Comparison of ENCODE assay signal across 19 cellular contexts in the genomic region with DNA sequence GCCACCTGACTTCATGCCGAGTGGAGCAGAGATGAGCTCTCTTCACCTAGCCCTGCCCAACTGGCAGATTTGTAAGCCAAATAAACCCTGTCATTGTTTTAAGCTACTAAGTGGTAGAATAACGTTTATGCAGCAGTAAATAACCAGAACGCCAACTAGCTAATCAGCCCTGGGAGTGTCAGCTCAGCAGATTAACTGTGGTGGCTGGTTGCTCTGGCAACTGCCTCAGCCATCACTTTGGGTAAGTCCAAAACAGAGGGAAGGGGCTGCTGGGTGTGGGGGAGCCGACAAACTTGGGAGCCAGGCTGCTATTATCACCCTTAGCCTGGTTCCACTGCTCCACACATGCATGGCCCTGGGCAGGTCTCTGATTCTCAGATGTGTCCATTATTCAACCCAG. TPM values are rescaled to one million over a fixed set of nuclear protein-coding genes. Genes with fewer than 3 reads are reported as not detected.
DNase-seq lines count a peak whose midpoint lies in the region; ATAC-seq, FAIRE-seq and TF ChIP-seq lines count a peak whose summit lies in the region.
"Had no signal": no experiment of that assay in that cellular context is flagged by ENCODE, and none has a peak within 500 bp of the region (broad histone marks: within the 10 kb centered on the region; RNA-seq: fewer than 3 reads in every experiment).

No MANE protein-coding gene starts in this region.

- in situ Hi-C loops in K562 (cut with MboI) (no loop called here), HAP-1 (cut with MboI; ENCODE audit: low sequenced_read_pairs) (no loop called here)

- H3K27ac ChIP-seq in K562 (ENCODE audit: extremely low read depth, low read depth, low read length) = no peak overlapping the region
- H3K27ac ChIP-seq: 22Rv1, BLaER1, GM23248, SJCRH30 had no signal

- no peak for TF ChIP-seq CTCF in K562 (IDR thresholded peaks at IDR 0.05 in 2 of 3, conservative IDR thresholded peaks at IDR 0.05 in 1 of 3; ENCODE audit: insufficient read depth in 2 of 3, low read depth in 1 of 3, low read length in 3 of 3)

- no peak overlapping the region for H3K4me2 ChIP-seq in K562 (ENCODE audit: insufficient read depth, low read length)
- H3K4me2 ChIP-seq: BLaER1 had no signal

- no peaks in the 10 kb centered on the region for H3K79me2 ChIP-seq in K562 (ENCODE audit: control insufficient read depth, insufficient read depth, low read length)

- H3K9me3 ChIP-seq in K562 (replicated peaks; ENCODE audit: control insufficient read depth, insufficient read depth, low read depth, low read length) (no peaks in the 10 kb centered on the region), HAP-1 (no peaks in the 10 kb centered on the region)
- H3K9me3 ChIP-seq: BLaER1, SJCRH30 had no signal

- no peak; the same call in 2 of the 3 replicates for ATAC-seq in K562

- POLR2A ChIA-PET in K562 (lab: Yijun Ruan, JAX) = interaction anchor here (1.0 to 1.2 kb wide), 2 partner anchors 21 to 291 kb away, joined by 3 to 4 read pairs; no protein-coding TSS in a partner anchor

- no peak for FAIRE-seq in K562 (lab: Jason Lieb, UNC)
- FAIRE-seq: GM18507 had no signal

- BruUV-seq in K562 (replicated peaks; lab: Mats Ljungman, UMichigan) = no TSS peak

- DNase-seq in NCI-H1417 (lab: John Stamatoyannopoulos, UW) (peak in 2 of 3 experiments; percentile 34 to 51), NCI-H1417 treated with DMSO at 0.1 percent for 48 hours (lab: John Stamatoyannopoulos, UW) (no peak), NCI-H526 treated with DMSO at 0.1 percent for 48 hours (lab: John Stamatoyannopoulos, UW) (peak; percentile 27), K562 (ENCODE audit: extremely low read depth in 1 of 4, low spot score in 3 of 4) (no peak), erythroblast (lab: John Stamatoyannopoulos, UW) (no peak), HAP-1 (ENCODE audit: low spot score in 2 of 2) (no peak)
- peak; percentile 3 for DNase-seq in stimulated activated CD8-positive, alpha-beta memory T cell treated with anti-CD3 and anti-CD28 coated beads, Interleukin-4, amount 100 ng/mL, for 48 hours
- DNase-seq in effector CD8-positive, alpha-beta T cell (lab: John Stamatoyannopoulos, UW) = no peak
- DNase-seq: DMS53, GM23248, HFFc6, KG1, NCI-H1092 treated with DMSO at 0.1 percent for 48 hours, NCI-H187, NCI-H774, SJCRH30 had no signal

- CTCF ChIA-PET in K562 (lab: Yijun Ruan, JAX; ENCODE audit: low intra/inter-chr PET ratio) = no interaction called here

- no peaks in the 10 kb centered on the region for H3K9me1 ChIP-seq in K562 (ENCODE audit: control insufficient read depth, insufficient read depth, low read length)

- 8% methylated on average over 4 of the region's 4 CpGs for WGBS in K562 (ENCODE audit: insufficient coverage, low coverage, missing lambda C conversion rate)

- TF ChIP-seq POLR2A in K562 (conservative IDR thresholded peaks at IDR 0.05) (no peak), erythroblast (IDR thresholded peaks at IDR 0.05; ENCODE audit: low read length) (no peak)

- TF ChIP-seq RAD21 in K562 (CRISPR knock-in tag; conservative IDR thresholded peaks at IDR 0.05 in 1 of 2, IDR thresholded peaks at IDR 0.05 in 1 of 2) = no peak

- H3K9ac ChIP-seq in K562 (ENCODE audit: insufficient read depth in 1 of 2, low read depth in 2 of 2, low read length in 2 of 2) = no peak overlapping the region; a peak in 1 of 4 replicates
- H3K9ac ChIP-seq: BLaER1, GM23248 had no signal

- no peaks in the 10 kb centered on the region for H3K36me3 ChIP-seq in K562 (ENCODE audit: control insufficient read depth, insufficient read depth, low read length)
- no peaks in the 10 kb centered on the region for H3K36me3 ChIP-seq in HAP-1 (replicated peaks)
- H3K36me3 ChIP-seq: BLaER1, SJCRH30 had no signal

- intact Hi-C loops in K562 (cut with micrococcal nuclease) = no loop called here

- H2AFZ ChIP-seq in K562 (ENCODE audit: low read depth, low read length) = peak overlapping the region; percentile 31; the same call in 1 of the 2 replicates
- H2AFZ ChIP-seq: GM23248 had no signal

- H3K4me1 ChIP-seq in K562 (replicated peaks in 1 of 2; ENCODE audit: control insufficient read depth in 2 of 2, insufficient read depth in 2 of 2, low read length in 2 of 2) (peaks cover 2 to 3% of the 10 kb centered on the region in 2 experiments; a peak in 3 of 5 replicates), HAP-1 (no peaks in the 10 kb centered on the region)
- H3K4me1 ChIP-seq: SJCRH30 had no signal

- H3K27me3 ChIP-seq in K562 (ENCODE audit: control insufficient read depth in 2 of 2, insufficient read depth in 2 of 2, low read length in 2 of 2) (peaks cover 11 to 44% of the 10 kb centered on the region in 2 experiments; a peak in 4 of 5 replicates), HAP-1 (ENCODE audit: low read depth) (no peaks in the 10 kb centered on the region)
- H3K27me3 ChIP-seq: BLaER1, SJCRH30 had no signal

- H3K4me3 ChIP-seq in K562 (no peak overlapping the region), HAP-1 (no peak overlapping the region)
- H3K4me3 ChIP-seq: BLaER1, GM23248, SJCRH30 had no signal

- H4K20me1 ChIP-seq in K562 (replicated peaks; ENCODE audit: control insufficient read depth, insufficient read depth, low read length) = no peaks in the 10 kb centered on the region
- H4K20me1 ChIP-seq: BLaER1 had no signal

- no peak for TF ChIP-seq EP300 in K562 (IDR thresholded peaks at IDR 0.05; ENCODE audit: low read length)

TF ChIP-seq in K562, 482 proteins besides CTCF, POLR2A, EP300 and RAD21 (continues in another document):
- TF ChIP-seq, protein P1, sequence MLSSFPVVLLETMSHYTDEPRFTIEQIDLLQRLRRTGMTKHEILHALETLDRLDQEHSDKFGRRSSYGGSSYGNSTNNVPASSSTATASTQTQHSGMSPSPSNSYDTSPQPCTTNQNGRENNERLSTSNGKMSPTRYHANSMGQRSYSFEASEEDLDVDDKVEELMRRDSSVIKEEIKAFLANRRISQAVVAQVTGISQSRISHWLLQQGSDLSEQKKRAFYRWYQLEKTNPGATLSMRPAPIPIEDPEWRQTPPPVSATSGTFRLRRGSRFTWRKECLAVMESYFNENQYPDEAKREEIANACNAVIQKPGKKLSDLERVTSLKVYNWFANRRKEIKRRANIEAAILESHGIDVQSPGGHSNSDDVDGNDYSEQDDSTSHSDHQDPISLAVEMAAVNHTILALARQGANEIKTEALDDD (IDR thresholded peaks at IDR 0.05) = 0 out of 2 replicates have a peak, but pooled peaks have one; percentile 28
- TF ChIP-seq, protein P2, sequence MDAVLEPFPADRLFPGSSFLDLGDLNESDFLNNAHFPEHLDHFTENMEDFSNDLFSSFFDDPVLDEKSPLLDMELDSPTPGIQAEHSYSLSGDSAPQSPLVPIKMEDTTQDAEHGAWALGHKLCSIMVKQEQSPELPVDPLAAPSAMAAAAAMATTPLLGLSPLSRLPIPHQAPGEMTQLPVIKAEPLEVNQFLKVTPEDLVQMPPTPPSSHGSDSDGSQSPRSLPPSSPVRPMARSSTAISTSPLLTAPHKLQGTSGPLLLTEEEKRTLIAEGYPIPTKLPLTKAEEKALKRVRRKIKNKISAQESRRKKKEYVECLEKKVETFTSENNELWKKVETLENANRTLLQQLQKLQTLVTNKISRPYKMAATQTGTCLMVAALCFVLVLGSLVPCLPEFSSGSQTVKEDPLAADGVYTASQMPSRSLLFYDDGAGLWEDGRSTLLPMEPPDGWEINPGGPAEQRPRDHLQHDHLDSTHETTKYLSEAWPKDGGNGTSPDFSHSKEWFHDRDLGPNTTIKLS (IDR thresholded peaks at IDR 0.05; ENCODE audit: borderline replicate concordance, low read depth) = no peak
- no peak for TF ChIP-seq KLF13 (tag; IDR thresholded peaks at IDR 0.05; ENCODE audit: borderline replicate concordance, low read depth)
- TF ChIP-seq FUS (optimal IDR thresholded peaks at IDR 0.05; ENCODE audit: low read depth, low read length) = no peak
- no peak for TF ChIP-seq SIX5 (IDR thresholded peaks at IDR 0.05; ENCODE audit: borderline replicate concordance in 1 of 2, insufficient read depth in 1 of 2, low read depth in 1 of 2, low read length in 2 of 2)
- TF ChIP-seq FOXK1 (CRISPR knock-in tag; IDR thresholded peaks at IDR 0.05; ENCODE audit: borderline replicate concordance) = no peak
- TF ChIP-seq SMARCC2 (IDR thresholded peaks at IDR 0.05; ENCODE audit: low read depth) = no peak
- TF ChIP-seq C11orf30 (IDR thresholded peaks at IDR 0.05; ENCODE audit: low read depth) = peak; percentile 19; the same call in 1 of the 2 replicates
- no peak for TF ChIP-seq SRSF9 (IDR thresholded peaks at IDR 0.05; ENCODE audit: borderline replicate concordance, low read depth, low read length)

RNA-seq across cellular contexts. Expression of gene RHOT1, which starts 22.2 kb away (rescaled TPM):
- 23.7 and 108 TPM in 2 replicates for total RNA-seq in K562 (2011; cell fraction: chromatin; rRNA removed; ENCODE audit: low replicate concordance)
- total RNA-seq in K562 (2011; cell fraction: nucleolus; rRNA removed) = 13.2 and 19.5 TPM in 2 replicates
- 39.4 and 61.3 TPM in 2 replicates for total RNA-seq in K562 (2011; cell fraction: nucleoplasm; rRNA removed)
- total RNA-seq in K562 (2014; rRNA removed) (25.1 and 33.3 TPM in 2 replicates), K562 (2014; rRNA removed; fragmentation: Illumina TruSeq; extraction: Trizol) (52.9 and 55.3 TPM in 2 replicates), K562 (2015; rRNA removed; fragmentation: Illumina TruSeq; extraction: Trizol) (39.9 and 50.5 TPM in 2 replicates), K562 (2021) (30.8 and 33.9 TPM in 2 replicates)
- polyA plus RNA-seq in K562 (2011; rRNA removed) (67.5 and 101 TPM in 2 replicates), K562 (2014; fragmentation: Illumina TruSeq; extraction: Trizol) (47.5 and 72.5 TPM in 2 replicates), K562 (2014; fragmentation: Nextera tagmentation; extraction: Ambion mirVana) (10 to 100 TPM; 23.0 to 30.5 TPM), K562 (2014; rRNA removed) (32.2 and 41.2 TPM in 2 replicates)
- 29.2 and 43.3 TPM in 2 replicates for polyA plus RNA-seq in K562 (2011; cell fraction: cytosol; rRNA removed)
- 22.7 and 29.3 TPM in 2 replicates for polyA plus RNA-seq in K562 (2011; cell fraction: nucleus; rRNA removed)
- polyA plus RNA-seq in K562 (2012) = 28.2 and 47.4 TPM in 2 replicates
- polyA minus RNA-seq in K562 (2011; rRNA and poly(A)+ RNA removed) = 85.8 and 104 TPM in 2 replicates
- 20.7 and 44.3 TPM in 2 replicates for polyA minus RNA-seq in K562 (2011; cell fraction: cytosol; rRNA and poly(A)+ RNA removed)
- 29.1 and 38.3 TPM in 2 replicates for polyA minus RNA-seq in K562 (2011; cell fraction: nucleus; rRNA and poly(A)+ RNA removed)

Comparison
In these comparisons a context has a peak if more than half of its experiments do, and no peak if none do; other contexts are left out.
1. DNase-seq: peak in NCI-H1417 (2 of 3), NCI-H526 treated with DMSO at 0.1 percent for 48 hours (single experiment) and stimulated activated CD8-positive, alpha-beta memory T cell treated with anti-CD3 and anti-CD28 coated beads, Interleukin-4, amount 100 ng/mL, for 48 hours (single experiment); none in NCI-H1417 treated with DMSO at 0.1 percent for 48 hours (single experiment), K562 (0 of 4), erythroblast (0 of 2), effector CD8-positive, alpha-beta T cell (single experiment) and HAP-1 (0 of 2).